ENCODE assay signal across 11 cellular contexts in genomic region chr11:94142308-94143277, GRCh38. TPM values are rescaled to one million over a fixed set of nuclear protein-coding genes. Genes with fewer than 3 reads are reported as not detected.
DNase-seq lines count a peak whose midpoint lies in the region; ATAC-seq and TF ChIP-seq lines count a peak whose summit lies in the region.
"Had no signal": no experiment of that assay in that cellular context is flagged by ENCODE, and none has a peak within 500 bp of the region (broad histone marks: within the 10 kb centered on the region; RNA-seq: fewer than 3 reads in every experiment).

No MANE protein-coding gene starts in this region.

- H3K27ac ChIP-seq in skeletal muscle tissue (ENCODE audit: low read depth, low read length): peak overlapping the region; percentile 14
- H3K27ac ChIP-seq: left ventricle myocardium inferior, WERI-Rb-1 had no signal

- H3K4me3 ChIP-seq in skeletal muscle tissue (ENCODE audit: low read length in 3 of 3): no peak overlapping the region
- H3K4me3 ChIP-seq: left ventricle myocardium inferior had no signal

- H3K4me1 Mint-ChIP-seq in HFFc6 (ENCODE audit: low read depth): peaks cover 68% of the 10 kb centered on the region
- peaks cover 51% of the 10 kb centered on the region for H3K4me1 Mint-ChIP-seq in T-helper 17 cell
- H3K4me1 Mint-ChIP-seq in activated CD4-positive, alpha-beta memory T cell treated with anti-CD3 and anti-CD28 coated beads for 36 hours (ENCODE audit: low read depth): peaks cover 54% of the 10 kb centered on the region

- H3K9me3 Mint-ChIP-seq in HFFc6: no peaks in the 10 kb centered on the region
- H3K9me3 Mint-ChIP-seq in activated CD4-positive, alpha-beta memory T cell treated with anti-CD3 and anti-CD28 coated beads for 36 hours: no peaks in the 10 kb centered on the region
- H3K9me3 Mint-ChIP-seq: IgD-negative memory B cell had no signal

- CTCF ChIA-PET in activated CD4-positive, alpha-beta memory T cell treated with anti-CD3 and anti-CD28 coated beads for 36 hours (lab: Charles Lee): no interaction called here

- H3K27ac Mint-ChIP-seq in HFFc6 (0 out of 2 replicates have a peak overlapping the region, but pooled peaks have one; percentile 1), T-helper 17 cell (peak overlapping the region; percentile 14)
- no peak overlapping the region for H3K27ac Mint-ChIP-seq in activated CD4-positive, alpha-beta memory T cell treated with anti-CD3 and anti-CD28 coated beads for 36 hours

- peaks cover 5 to 28% (median 13%) of the 10 kb centered on the region in 3 donors for H3K4me1 ChIP-seq in skeletal muscle tissue (ENCODE audit: control insufficient read depth in 3 of 3, insufficient read depth in 3 of 3, low read length in 3 of 3)

- no peak overlapping the region for H3K9ac ChIP-seq in skeletal muscle tissue (ENCODE audit: low read depth in 1 of 3, low read length in 3 of 3)

- H3K27me3 Mint-ChIP-seq in HFFc6 (ENCODE audit: insufficient read depth) (no peaks in the 10 kb centered on the region), T-helper 17 cell (no peaks in the 10 kb centered on the region)
- H3K27me3 Mint-ChIP-seq in activated CD4-positive, alpha-beta memory T cell treated with anti-CD3 and anti-CD28 coated beads for 36 hours: no peaks in the 10 kb centered on the region
- H3K27me3 Mint-ChIP-seq: IgD-negative memory B cell had no signal

- intact Hi-C loops in activated CD4-positive, alpha-beta memory T cell treated with anti-CD3 and anti-CD28 coated beads for 36 hours (cut with micrococcal nuclease): no loop called here

- H3K9me3 ChIP-seq in T-helper 17 cell (ENCODE audit: control insufficient read depth, low read length, poor library complexity, severe bottlenecking) (no peaks in the 10 kb centered on the region), skeletal muscle tissue (ENCODE audit: control insufficient read depth in 3 of 3, low read length in 3 of 3) (no peaks in the 10 kb centered on the region)
- H3K9me3 ChIP-seq: left ventricle myocardium inferior had no signal

- no peaks in the 10 kb centered on the region for H3K27me3 ChIP-seq in skeletal muscle tissue (ENCODE audit: control insufficient read depth in 3 of 3, insufficient read depth in 3 of 3, low read length in 3 of 3)

- H3K36me3 Mint-ChIP-seq in HFFc6 (ENCODE audit: low read depth) (peaks cover 9% of the 10 kb centered on the region; the same call in 1 of the 2 replicates), T-helper 17 cell (ENCODE audit: low read depth) (peaks cover 4% of the 10 kb centered on the region)
- H3K36me3 Mint-ChIP-seq in activated CD4-positive, alpha-beta memory T cell treated with anti-CD3 and anti-CD28 coated beads for 36 hours: no peaks in the 10 kb centered on the region
- H3K36me3 Mint-ChIP-seq: IgD-negative memory B cell had no signal

- POLR2A ChIA-PET in activated CD4-positive, alpha-beta memory T cell treated with anti-CD3 and anti-CD28 coated beads for 36 hours (lab: Charles Lee): no interaction called here

- ATAC-seq in T-helper 17 cell (no peak), HG02623 (IDR thresholded peaks at IDR 0.05; ENCODE audit: unreplicated experiment) (no peak)

- H3K4me3 Mint-ChIP-seq in HFFc6 (no peak overlapping the region), T-helper 17 cell (no peak overlapping the region)
- no peak overlapping the region for H3K4me3 Mint-ChIP-seq in activated CD4-positive, alpha-beta memory T cell treated with anti-CD3 and anti-CD28 coated beads for 36 hours
- H3K4me3 Mint-ChIP-seq: IgD-negative memory B cell had no signal

- H3K36me3 ChIP-seq in skeletal muscle tissue (ENCODE audit: control insufficient read depth in 3 of 3, insufficient read depth in 3 of 3, low read length in 3 of 3): no peaks in the 10 kb centered on the region
- H3K36me3 ChIP-seq: left ventricle myocardium inferior, WERI-Rb-1 had no signal

- DNase-seq in HFFc6: no peak
- no peak for DNase-seq in T-helper 17 cell
- peak; percentile 53 for DNase-seq in inferior parietal cortex (ENCODE audit: extremely low spot score)
- DNase-seq in activated CD4-positive, alpha-beta memory T cell treated with anti-CD3 and anti-CD28 coated beads for 36 hours: no peak
- DNase-seq in activated gamma-delta T cell (lab: John Stamatoyannopoulos, UW): no peak
- DNase-seq: DMS53, left ventricle myocardium inferior had no signal

- TF ChIP-seq CTCF in HFFc6 (IDR thresholded peaks at IDR 0.05): no peak

RNA-seq across cellular contexts. Expression of gene PANX1, which starts 14.0 kb away (rescaled TPM):
- total RNA-seq in HFFc6 (2021; fragmentation: NEBNext Ultra II Directional; extraction: Animal tissue kit (Norgen Biotek cat#: 25700)): 10 to 100 TPM; 22.5 to 26.7 (median 24.5) TPM
- total RNA-seq in T-helper 17 cell (10 to 100 TPM in 1 of 2 donors, 1 to 10 TPM in 1; 7.1 to 19.8 TPM), skeletal muscle tissue (20.4 TPM)
- total RNA-seq in activated CD4-positive, alpha-beta memory T cell treated with anti-CD3 and anti-CD28 coated beads for 36 hours: 10 to 100 TPM; 11.4 to 11.7 TPM
